ENCODE assay signal across 20 cellular contexts in the genomic region with DNA sequence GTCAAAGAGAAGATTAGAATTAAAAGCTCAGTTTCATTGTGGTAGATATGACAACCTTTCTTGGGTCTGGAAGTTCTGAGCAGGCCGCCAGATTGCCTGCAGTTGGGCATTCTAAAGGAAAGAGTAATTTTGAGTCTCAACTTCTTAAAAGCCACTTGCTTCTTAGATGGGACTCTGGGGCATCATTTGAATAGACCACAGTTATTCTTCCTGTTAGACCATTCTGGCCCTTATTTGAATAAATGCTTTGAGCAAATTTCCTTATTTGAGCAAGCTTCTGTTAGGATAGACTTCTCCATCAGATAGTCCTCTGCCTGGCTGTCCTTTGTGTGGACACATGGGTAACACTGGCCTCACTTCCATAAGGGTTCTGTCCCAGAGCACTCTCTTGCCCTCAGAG. TPM values are rescaled to one million over a fixed set of nuclear protein-coding genes. Genes with fewer than 3 reads are reported as not detected.
DNase-seq lines count a peak whose midpoint lies in the region; ATAC-seq, FAIRE-seq and TF ChIP-seq lines count a peak whose summit lies in the region.
"Had no signal": no experiment of that assay in that cellular context is flagged by ENCODE, and none has a peak within 500 bp of the region (broad histone marks: within the 10 kb centered on the region; RNA-seq: fewer than 3 reads in every experiment).

No MANE protein-coding gene starts in this region.

- FAIRE-seq in astrocyte (lab: Jason Lieb, UNC) (no peak), RCC 7860 (lab: Jason Lieb, UNC) (no peak)
- FAIRE-seq: bronchial epithelial cell, H1, urothelium cell line had no signal

- H3K4me1 Mint-ChIP-seq in astrocyte (ENCODE audit: low read depth, unreplicated experiment), result peaks cover 11% of the 10 kb centered on the region

- H3K4me3 Mint-ChIP-seq in astrocyte (ENCODE audit: unreplicated experiment), result peak overlapping the region; percentile 51
- H3K4me3 Mint-ChIP-seq: activated CD8-positive, alpha-beta memory T cell treated with anti-CD3 and anti-CD28 coated beads, Interleukin-2, amount 10 ng/mL, durations not matched to agents 7 days and 5 days; CD4-positive, alpha-beta memory T cell had no signal

- in situ Hi-C loops in KBM-7 (cut with MboI; ENCODE audit: low pct_unique_long_range_greater_than_20kb, low sequenced_read_pairs), result no loop called here

- H3K4me1 ChIP-seq in astrocyte (ENCODE audit: insufficient read depth, low read length), result no peaks in the 10 kb centered on the region

- peaks cover 51% of the 10 kb centered on the region for H3K36me3 ChIP-seq in astrocyte (ENCODE audit: insufficient read depth, low read length)

- H3K9me3 Mint-ChIP-seq in astrocyte (ENCODE audit: unreplicated experiment), result no peaks in the 10 kb centered on the region
- H3K9me3 Mint-ChIP-seq: CD4-positive, alpha-beta memory T cell had no signal

- TF ChIP-seq CTCF in GM12865 (IDR thresholded peaks at IDR 0.05; ENCODE audit: insufficient read depth, low read depth, low read length, missing control alignments) (no peak), astrocyte (IDR thresholded peaks at IDR 0.05; ENCODE audit: insufficient read depth, low read depth, low read length) (no peak)

- H3K27me3 Mint-ChIP-seq in astrocyte (ENCODE audit: low read depth, unreplicated experiment), result no peaks in the 10 kb centered on the region
- H3K27me3 Mint-ChIP-seq: activated CD8-positive, alpha-beta memory T cell treated with anti-CD3 and anti-CD28 coated beads, Interleukin-2, amount 10 ng/mL, durations not matched to agents 7 days and 5 days; CD4-positive, alpha-beta memory T cell had no signal

- no peak overlapping the region for H3K27ac Mint-ChIP-seq in astrocyte (ENCODE audit: unreplicated experiment)
- H3K27ac Mint-ChIP-seq: activated CD8-positive, alpha-beta memory T cell treated with anti-CD3 and anti-CD28 coated beads, Interleukin-2, amount 10 ng/mL, durations not matched to agents 7 days and 5 days had no signal

- H3K9ac ChIP-seq in astrocyte (ENCODE audit: low read length), result no peak overlapping the region

- peaks cover 87% of the 10 kb centered on the region for H4K20me1 ChIP-seq in astrocyte (ENCODE audit: insufficient read depth, low read length)

- peaks cover 94% of the 10 kb centered on the region for H3K79me2 ChIP-seq in astrocyte (ENCODE audit: insufficient read depth, low read length)

- H3K4me3 ChIP-seq in GM12865 (ENCODE audit: low read depth, low read length) (no peak overlapping the region), astrocyte (ENCODE audit: insufficient read depth, low read depth, low read length) (no peak overlapping the region)
- H3K4me3 ChIP-seq: SK-N-MC had no signal

- H3K27me3 ChIP-seq in astrocyte (ENCODE audit: insufficient read depth, low read length), result no peaks in the 10 kb centered on the region

- no peak overlapping the region for H3K4me2 ChIP-seq in astrocyte (ENCODE audit: low read length)

- no peak overlapping the region for H3K27ac ChIP-seq in astrocyte (ENCODE audit: low read depth, low read length)
- H3K27ac ChIP-seq: SK-N-MC had no signal

- DNase-seq in GM12865 (ENCODE audit: low read depth), result peak; percentile 48
- no peak for DNase-seq in astrocyte (ENCODE audit: low read depth)
- no peak for DNase-seq in KBM-7
- DNase-seq in RCC 7860 (ENCODE audit: low spot score), result no peak
- DNase-seq in GM03348 (ENCODE audit: low spot score), result no peak
- DNase-seq: activated CD4-positive, alpha-beta T cell treated with anti-CD3 and anti-CD28 coated beads for 1 hour; activated CD8-positive, alpha-beta memory T cell treated with anti-CD3 and anti-CD28 coated beads, Interleukin-2, amount 10 ng/mL, durations not matched to agents 7 days and 5 days; activated effector memory CD4-positive, alpha-beta T cell treated with Interleukin-2 at 50 U/mL for 16 hours; CD4-positive, alpha-beta memory T cell; cortex of kidney; head of caudate nucleus; NCI-H2029; stimulated activated CD4-positive, alpha-beta T cell treated with anti-CD3 and anti-CD28 coated beads, Interleukin-4, amount 100 ng/mL, for 4 hours had no signal

- H3K9me3 ChIP-seq in astrocyte (ENCODE audit: insufficient read depth, low read depth, low read length), result no peaks in the 10 kb centered on the region

- H2AFZ ChIP-seq in astrocyte (ENCODE audit: low read depth, low read length), result no peak overlapping the region

- ATAC-seq in GM19328 (IDR thresholded peaks at IDR 0.05; ENCODE audit: unreplicated experiment) (peak; percentile 60), HG02885 (IDR thresholded peaks at IDR 0.05; ENCODE audit: poor library complexity, unreplicated experiment) (peak; percentile 67)
- ATAC-seq in activated CD4-positive, CD25-positive, alpha-beta regulatory T cell treated with anti-CD3 and anti-CD28 coated beads, Interleukin-2, amount 50 U/mL, for 24 hours, result no peak
- ATAC-seq: activated CD8-positive, alpha-beta memory T cell treated with anti-CD3 and anti-CD28 coated beads, Interleukin-2, amount 10 ng/mL, durations not matched to agents 7 days and 5 days had no signal

- peaks cover 38% of the 10 kb centered on the region for H3K36me3 Mint-ChIP-seq in astrocyte (ENCODE audit: low read depth, unreplicated experiment)

RNA-seq across cellular contexts. Expression of gene SND1, which starts 40.2 kb away (rescaled TPM):
- 267 and 278 TPM in 2 replicates for total RNA-seq in astrocyte

Comparison
In these comparisons a context has a peak if more than half of its experiments do, and no peak if none do; other contexts are left out.
1. ATAC-seq: peak in GM19328 (single experiment) and HG02885 (single experiment); none in activated CD4-positive, CD25-positive, alpha-beta regulatory T cell treated with anti-CD3 and anti-CD28 coated beads, Interleukin-2, amount 50 U/mL, for 24 hours (0 of 2).